In the genomic region with DNA sequence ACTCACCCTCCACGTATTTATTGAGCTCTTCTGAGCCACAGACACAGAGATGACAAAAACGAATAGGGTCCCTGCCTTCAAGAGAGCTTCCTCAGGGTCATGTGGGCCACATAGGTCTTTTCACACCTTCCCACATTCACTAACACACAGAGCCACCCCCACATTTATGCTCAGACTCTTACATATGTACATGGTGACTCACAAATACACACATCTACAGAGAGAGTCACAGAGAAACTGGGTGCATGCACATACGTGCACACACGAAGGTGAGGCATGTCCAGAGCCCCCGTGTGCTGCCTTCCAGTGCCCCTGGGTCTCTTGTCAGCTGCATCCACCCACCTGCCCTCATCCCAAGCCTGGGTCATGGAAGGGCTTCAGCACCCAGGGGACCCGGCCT, we compare ENCODE assay signal across 25 cellular contexts. TPM values are rescaled to one million over a fixed set of nuclear protein-coding genes. Genes with fewer than 3 reads are reported as not detected.
"Had no signal": no experiment of that assay in that cellular context is flagged by ENCODE, and none has a peak within 500 bp of the region (broad histone marks: within the 10 kb centered on the region; RNA-seq: fewer than 3 reads in every experiment).

No MANE protein-coding gene starts in this region.

- H3K9ac ChIP-seq: parathyroid adenoma had no signal

- H3K27ac ChIP-seq: left ventricle myocardium inferior, neutrophil, parathyroid adenoma, skin epidermis, stomach, testis, thyroid gland, transverse colon, upper lobe of left lung, vagina had no signal

- ATAC-seq: natural killer cell; right cardiac atrium; sciatic nerve; stimulated activated naive B cell treated with anti-CD40 and anti-IgM and Interleukin-4, amounts not matched to agents 10 μg/mL and 1 μg/mL and 100 μg/mL, for 72 hours; stimulated activated naive CD8-positive, alpha-beta T cell treated with anti-CD3 and anti-CD28 coated beads, Interleukin-15, Interleukin-2, amounts not matched to agents 100 U/mL and 50 U/mL, for 24 hours had no signal

- H3K36me3 ChIP-seq: left ventricle myocardium inferior, neutrophil, stomach, thyroid gland, transverse colon, vagina had no signal

- H3K27ac Mint-ChIP-seq: mesothelial cell of epicardium; stimulated activated naive B cell treated with anti-CD40 and anti-IgM and Interleukin-4, amounts not matched to agents 10 μg/mL and 1 μg/mL and 100 μg/mL, for 72 hours had no signal

- H3K27me3 ChIP-seq: testis, thyroid gland, upper lobe of left lung, vagina had no signal

- H3K36me3 Mint-ChIP-seq: mesothelial cell of epicardium; naive B cell; natural killer cell; stimulated activated naive B cell treated with anti-CD40 and anti-IgM and Interleukin-4, amounts not matched to agents 10 μg/mL and 1 μg/mL and 100 μg/mL, for 72 hours had no signal

- DNase-seq: islet precursor cell; left ventricle myocardium inferior; mesendoderm; naive B cell; natural killer cell; occipital lobe; right cardiac atrium; stimulated activated CD4-positive, alpha-beta T cell treated with anti-CD3 and anti-CD28 coated beads, Interleukin-12 subunit alpha, Interleukin-12 subunit beta, amount 100 ng/mL, for 4 hours; stimulated activated CD4-positive, alpha-beta T cell treated with anti-CD3 and anti-CD28 coated beads, Interleukin-15, amount 100 ng/mL, for 24 hours; stimulated activated CD4-positive, alpha-beta T cell treated with anti-CD3 and anti-CD28 coated beads, Interleukin-2, amount 100 ng/mL, for 24 hours; stimulated activated CD4-positive, alpha-beta T cell treated with anti-CD3 and anti-CD28 coated beads, Interleukin-4, amount 100 ng/mL, for 1 hour; stimulated activated naive B cell treated with anti-CD40 and anti-IgM and Interleukin-4, amounts not matched to agents 10 μg/mL and 1 μg/mL and 100 μg/mL, for 72 hours; stimulated activated naive CD8-positive, alpha-beta T cell treated with anti-CD3 and anti-CD28 coated beads, Interleukin-15, Interleukin-2, amounts not matched to agents 100 U/mL and 50 U/mL, for 24 hours; stomach; testis; thyroid gland; transverse colon had no signal

- H2AFZ ChIP-seq: parathyroid adenoma had no signal

- H3K4me3 ChIP-seq: left ventricle myocardium inferior, lung, skin epidermis, stomach, testis, thyroid gland, transverse colon, upper lobe of left lung, vagina had no signal

- H3K9me3 ChIP-seq: left ventricle myocardium inferior, neutrophil, stomach, testis, thyroid gland, transverse colon, upper lobe of left lung, vagina had no signal

- H3K9me3 Mint-ChIP-seq: mesothelial cell of epicardium; naive B cell; natural killer cell; stimulated activated naive B cell treated with anti-CD40 and anti-IgM and Interleukin-4, amounts not matched to agents 10 μg/mL and 1 μg/mL and 100 μg/mL, for 72 hours had no signal

- H3K79me2 ChIP-seq: parathyroid adenoma had no signal

- H3K4me3 Mint-ChIP-seq: mesothelial cell of epicardium; natural killer cell; stimulated activated naive B cell treated with anti-CD40 and anti-IgM and Interleukin-4, amounts not matched to agents 10 μg/mL and 1 μg/mL and 100 μg/mL, for 72 hours had no signal

RNA-seq across cellular contexts. Expression of a gene that starts 23.7 kb away (rescaled TPM):
- total RNA-seq: left ventricle myocardium inferior, transverse colon had no signal
